Comparison of ENCODE assay signal across 8 cellular contexts in the genomic region with DNA sequence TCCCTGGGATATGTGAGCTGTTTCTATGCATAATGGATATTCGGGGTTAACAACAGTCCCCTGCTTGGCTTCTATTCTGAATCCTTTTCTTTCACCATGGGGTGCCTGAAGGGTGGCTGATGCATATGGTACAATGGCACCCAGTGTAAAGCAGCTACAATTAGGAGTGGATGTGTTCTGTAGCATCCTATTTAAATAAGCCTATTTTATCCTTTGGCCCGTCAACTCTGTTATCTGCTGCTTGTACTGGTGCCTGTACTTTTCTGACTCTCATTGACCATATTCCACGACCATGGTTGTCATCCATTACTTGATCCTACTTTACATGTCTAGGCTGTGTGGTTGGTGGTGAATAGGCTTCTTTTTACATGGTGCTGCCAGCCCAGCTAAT. TPM values are rescaled to one million over a fixed set of nuclear protein-coding genes. Genes with fewer than 3 reads are reported as not detected.
A peak's percentile ranks its signal among the peaks of the same experiment; 100 is the strongest.
DNase-seq lines count a peak whose midpoint lies in the region; ATAC-seq and TF ChIP-seq lines count a peak whose summit lies in the region.

No MANE protein-coding gene starts in this region.

- peaks cover 84% of the 10 kb centered on the region for H3K36me3 Mint-ChIP-seq in activated naive CD4-positive, alpha-beta T cell treated with anti-CD3 and anti-CD28 coated beads, Interleukin-2, amount 10 ng/mL, durations not matched to agents 7 days and 5 days
- H3K36me3 Mint-ChIP-seq in type B pancreatic cell, result peaks cover 80% of the 10 kb centered on the region

- peaks cover 62% of the 10 kb centered on the region for H3K4me1 Mint-ChIP-seq in activated naive CD4-positive, alpha-beta T cell treated with anti-CD3 and anti-CD28 coated beads, Interleukin-2, amount 10 ng/mL, durations not matched to agents 7 days and 5 days
- H3K4me1 Mint-ChIP-seq in type B pancreatic cell (ENCODE audit: unreplicated experiment), result peaks cover 21% of the 10 kb centered on the region

- H3K27me3 Mint-ChIP-seq in activated naive CD4-positive, alpha-beta T cell treated with anti-CD3 and anti-CD28 coated beads, Interleukin-2, amount 10 ng/mL, durations not matched to agents 7 days and 5 days, result peaks cover 5% of the 10 kb centered on the region
- peaks cover 3% of the 10 kb centered on the region for H3K27me3 Mint-ChIP-seq in type B pancreatic cell

- no peak for TF ChIP-seq CTCF in astrocyte of the cerebellum (IDR thresholded peaks at IDR 0.05; ENCODE audit: low read depth, low read length, missing control alignments)
- no peak for TF ChIP-seq CTCF in lower lobe of right lung (IDR thresholded peaks at IDR 0.05)
- TF ChIP-seq CTCF in type B pancreatic cell (conservative IDR thresholded peaks at IDR 0.05), result no peak

- H3K9me3 ChIP-seq in lower lobe of right lung, result peaks cover 38% of the 10 kb centered on the region

- H3K4me3 ChIP-seq in astrocyte of the cerebellum (ENCODE audit: low read depth, low read length) (peak overlapping the region; percentile 81), lower lobe of right lung (peak overlapping the region; percentile 85)

- no peaks in the 10 kb centered on the region for H3K27me3 ChIP-seq in lower lobe of right lung (ENCODE audit: low read depth)

- H3K4me1 ChIP-seq in lower lobe of right lung, result peaks cover 35% of the 10 kb centered on the region

- ATAC-seq in lower lobe of right lung, result no peak
- no peak for ATAC-seq in HG03097 (IDR thresholded peaks at IDR 0.05; ENCODE audit: low FRiP score, unreplicated experiment)

- H3K4me3 Mint-ChIP-seq in activated naive CD4-positive, alpha-beta T cell treated with anti-CD3 and anti-CD28 coated beads, Interleukin-2, amount 10 ng/mL, durations not matched to agents 7 days and 5 days, result peak overlapping the region; percentile 82
- H3K4me3 Mint-ChIP-seq in type B pancreatic cell, result peak overlapping the region; percentile 99

- in situ Hi-C loops in astrocyte of the cerebellum (cut with HindIII; ENCODE audit: low sequenced_read_pairs), result no loop called here

- H3K9me3 Mint-ChIP-seq in activated naive CD4-positive, alpha-beta T cell treated with anti-CD3 and anti-CD28 coated beads, Interleukin-2, amount 10 ng/mL, durations not matched to agents 7 days and 5 days, result peaks cover 52% of the 10 kb centered on the region
- peaks cover 24% of the 10 kb centered on the region for H3K9me3 Mint-ChIP-seq in type B pancreatic cell

- H3K36me3 ChIP-seq in lower lobe of right lung, result peaks cover 27% of the 10 kb centered on the region

- CTCF ChIA-PET in activated naive CD4-positive, alpha-beta T cell treated with anti-CD3 and anti-CD28 coated beads, Interleukin-2, amount 10 ng/mL, durations not matched to agents 7 days and 5 days (lab: Charles Lee), result interaction anchor here (1.2 kb wide), 1 partner anchor 50 kb away, joined by 4 read pairs; no protein-coding TSS in a partner anchor

- intact Hi-C loops in lower lobe of right lung (cut with DNase I), result no loop called here

- H3K27ac Mint-ChIP-seq in activated naive CD4-positive, alpha-beta T cell treated with anti-CD3 and anti-CD28 coated beads, Interleukin-2, amount 10 ng/mL, durations not matched to agents 7 days and 5 days, result peak overlapping the region; percentile 94
- H3K27ac Mint-ChIP-seq in type B pancreatic cell, result peak overlapping the region; percentile 86

- no peak overlapping the region for H3K27ac ChIP-seq in lower lobe of right lung

- no peak for DNase-seq in activated naive CD4-positive, alpha-beta T cell treated with anti-CD3 and anti-CD28 coated beads, Interleukin-2, amount 10 ng/mL, durations not matched to agents 7 days and 5 days
- DNase-seq in activated naive CD4-positive, alpha-beta T cell treated with anti-CD3 and anti-CD28 coated beads, Interleukin-2, amount 50 U/mL, for 16 hours, result no peak
- no peak for DNase-seq in astrocyte of the cerebellum (ENCODE audit: low read depth)
- no peak for DNase-seq in lower lobe of right lung
- DNase-seq in type B pancreatic cell (ENCODE audit: extremely low spot score, unreplicated experiment), result no peak
- DNase-seq in DMS53 (lab: John Stamatoyannopoulos, UW), result no peak
- no peak for DNase-seq in central memory CD4-positive, alpha-beta T cell

RNA-seq across cellular contexts. Expression of a gene that starts 1.3 kb away (rescaled TPM):
- total RNA-seq in lower lobe of right lung (64.4 TPM), type B pancreatic cell (ENCODE audit: low replicate concordance) (118 and 130 TPM in 2 replicates)

RNA-seq across cellular contexts. Expression of a gene that starts 1.8 kb away (rescaled TPM):
- total RNA-seq in lower lobe of right lung, result 19.3 TPM
- 35.0 and 48.1 TPM in 2 replicates for total RNA-seq in type B pancreatic cell (ENCODE audit: low replicate concordance)
